In genomic region chr14:88168498-88169165, GRCh38 we compare ENCODE assay signal across 8 cellular contexts.
DNase-seq lines count a peak whose midpoint lies in the region; ATAC-seq and TF ChIP-seq lines count a peak whose summit lies in the region.

No MANE protein-coding gene starts in this region.

- H3K27ac ChIP-seq in suprapubic skin = no peak overlapping the region

- no peak overlapping the region for H3K27ac Mint-ChIP-seq in mesothelial cell of epicardium

- no peaks in the 10 kb centered on the region for H3K4me1 Mint-ChIP-seq in mesothelial cell of epicardium

- no peaks in the 10 kb centered on the region for H3K36me3 Mint-ChIP-seq in mesothelial cell of epicardium

- H3K4me3 ChIP-seq in GM12865 (ENCODE audit: low read depth, low read length) = no peak overlapping the region
- no peak overlapping the region for H3K4me3 ChIP-seq in suprapubic skin

- no peaks in the 10 kb centered on the region for H3K36me3 ChIP-seq in suprapubic skin

- H3K9me3 ChIP-seq in suprapubic skin = no peaks in the 10 kb centered on the region

- peaks cover 2% of the 10 kb centered on the region for H3K27me3 ChIP-seq in suprapubic skin

- peak; percentile 81 for ATAC-seq in GM21825 (IDR thresholded peaks at IDR 0.05; ENCODE audit: unreplicated experiment)
- ATAC-seq in activated CD4-positive, CD25-positive, alpha-beta regulatory T cell treated with anti-CD3 and anti-CD28 coated beads, Interleukin-2, amount 50 U/mL, for 24 hours = peak; percentile 62 to 81

- H3K4me3 Mint-ChIP-seq in mesothelial cell of epicardium = no peak overlapping the region

- H3K27me3 Mint-ChIP-seq in mesothelial cell of epicardium (ENCODE audit: low read depth) = peaks cover 49% of the 10 kb centered on the region

- WGBS in suprapubic skin = 63% methylated on average over 3 of the region's 3 CpGs

- TF ChIP-seq POLR2A in suprapubic skin (IDR thresholded peaks at IDR 0.05) = no peak

- H3K9me3 Mint-ChIP-seq in mesothelial cell of epicardium = peaks cover 29% of the 10 kb centered on the region

- no peak for TF ChIP-seq EP300 in suprapubic skin (IDR thresholded peaks at IDR 0.05)

- H3K4me1 ChIP-seq in suprapubic skin = no peaks in the 10 kb centered on the region

- DNase-seq in GM12865 (ENCODE audit: low read depth) (peak; percentile 67), LHCN-M2 (ENCODE audit: low read depth) (peak; percentile 20), dermis blood vessel endothelial cell (peak; percentile 64), mucosa of gallbladder (ENCODE audit: low spot score) (peak; percentile 57), suprapubic skin (ENCODE audit: low spot score in 2 of 2) (no peak), mesothelial cell of epicardium (ENCODE audit: low spot score in 2 of 2, unreplicated experiment in 2 of 2) (no peak)

- TF ChIP-seq CTCF in GM12865 (IDR thresholded peaks at IDR 0.05; ENCODE audit: insufficient read depth, low read depth, low read length, missing control alignments) (peak; percentile 87), suprapubic skin (IDR thresholded peaks at IDR 0.05) (peak; percentile 21 to 61), mesothelial cell of epicardium (IDR thresholded peaks at IDR 0.05; ENCODE audit: unreplicated experiment) (no peak)

Comparison
In these comparisons a context has a peak if more than half of its experiments do, and no peak if none do; other contexts are left out.
1. DNase-seq: peak in GM12865 (single experiment), LHCN-M2 (single experiment), dermis blood vessel endothelial cell (single experiment) and mucosa of gallbladder (single experiment); none in suprapubic skin (0 of 2) and mesothelial cell of epicardium (0 of 2).